ENCODE assay signal across 28 cellular contexts in genomic region chr5:15069407-15069905, GRCh38.
"Had no signal": no experiment of that assay in that cellular context is flagged by ENCODE, and none has a peak within 500 bp of the region (broad histone marks: within the 10 kb centered on the region; RNA-seq: fewer than 3 reads in every experiment).

No MANE protein-coding gene starts in this region.

- ATAC-seq: activated CD4-positive, CD25-positive, alpha-beta regulatory T cell treated with anti-CD3 and anti-CD28 coated beads, Interleukin-2, amount 50 U/mL, for 24 hours; naive thymus-derived CD8-positive, alpha-beta T cell; pancreas; sciatic nerve had no signal

- H3K27me3 ChIP-seq: brain microvascular endothelial cell, pancreas, vagina had no signal

- DNase-seq: activated CD4-positive, alpha-beta memory T cell treated with anti-CD3 and anti-CD28 coated beads for 36 hours; activated CD4-positive, alpha-beta T cell treated with anti-CD3 and anti-CD28 coated beads for 48 hours; activated CD8-positive, alpha-beta memory T cell treated with anti-CD3 and anti-CD28 coated beads, Interleukin-2, amount 50 U/mL, for 4 hours; activated effector memory CD4-positive, alpha-beta T cell treated with anti-CD3 and anti-CD28 coated beads, Interleukin-2, amount 50 U/mL, for 16 hours; activated naive CD4-positive, alpha-beta T cell treated with anti-CD3 and anti-CD28 coated beads for 36 hours; activated naive CD8-positive, alpha-beta T cell treated with anti-CD3 and anti-CD28 coated beads, Interleukin-2, amount 10 ng/mL, durations not matched to agents 7 days and 5 days; activated T-cell treated with anti-CD3 and anti-CD28 coated beads, Interleukin-2, amount 50 U/mL, for 1 hour; brain microvascular endothelial cell; central memory CD4-positive, alpha-beta T cell; endodermal cell; head of caudate nucleus; hippocampal formation; kidney; naive thymus-derived CD8-positive, alpha-beta T cell; nucleus accumbens; pancreas; retina; stimulated activated CD4-positive, alpha-beta T cell treated with anti-CD3 and anti-CD28 coated beads, Interleukin-12 subunit alpha, Interleukin-12 subunit beta, amount 100 ng/mL, for 4 hours; stimulated activated CD4-positive, alpha-beta T cell treated with anti-CD3 and anti-CD28 coated beads, Interleukin-4, amount 100 ng/mL, for 1 hour; substantia nigra; T-helper 9 cell; WERI-Rb-1 had no signal

- H3K4me3 ChIP-seq: pancreas, prostate gland, skin epidermis, vagina had no signal

- H3K36me3 ChIP-seq: brain microvascular endothelial cell, pancreas, prostate gland, vagina, WERI-Rb-1 had no signal

- H3K9me3 ChIP-seq: pancreas, prostate gland had no signal

- H3K4me1 ChIP-seq: pancreas, prostate gland, vagina had no signal

- H3K27ac ChIP-seq: brain microvascular endothelial cell, epithelial cell of prostate, pancreas, prostate gland, skin epidermis, vagina, WERI-Rb-1 had no signal
